Comparison of ENCODE assay signal across 18 cellular contexts in genomic region chr21:36873511-36873910, GRCh38.
"Had no signal": no experiment of that assay in that cellular context is flagged by ENCODE, and none has a peak within 500 bp of the region (broad histone marks: within the 10 kb centered on the region; RNA-seq: fewer than 3 reads in every experiment).

No MANE protein-coding gene starts in this region.

- H3K36me3 ChIP-seq: left ventricle myocardium inferior, lower lobe of right lung, pancreas, upper lobe of right lung, vagina had no signal

- DNase-seq: cortex of kidney; dorsolateral prefrontal cortex; effector CD8-positive, alpha-beta T cell; glutamatergic neuron; left cardiac atrium; left ventricle myocardium inferior; lower lobe of right lung; nucleus accumbens; pancreas; right cardiac atrium; stimulated activated CD4-positive, alpha-beta T cell treated with anti-CD3 and anti-CD28 coated beads, Interleukin-4, amount 100 ng/mL, for 1 hour; stimulated activated CD8-positive, alpha-beta memory T cell treated with anti-CD3 and anti-CD28 coated beads, Interleukin-4, amount 100 ng/mL, for 48 hours; tibial artery; upper lobe of right lung had no signal

- H3K4me2 ChIP-seq: neural progenitor cell had no signal

- H3K4me1 ChIP-seq: left ventricle myocardium inferior, lower lobe of right lung, pancreas, tibial artery, upper lobe of right lung, vagina had no signal

- H3K9me3 ChIP-seq: pancreas, tibial artery, upper lobe of right lung, vagina had no signal

- H3K27ac ChIP-seq: dorsolateral prefrontal cortex, left ventricle myocardium inferior, lower lobe of right lung, neural progenitor cell, pancreas, tibial artery, upper lobe of right lung, vagina had no signal

- H3K4me3 ChIP-seq: dorsolateral prefrontal cortex, left ventricle myocardium inferior, lower lobe of right lung, neural progenitor cell, pancreas, tibial artery, upper lobe of right lung, vagina had no signal

- H2AFZ ChIP-seq: neural progenitor cell had no signal

- ATAC-seq: left cardiac atrium; lower lobe of right lung; natural killer cell treated with Interleukin-12 subunit alpha and Interleukin-12 subunit beta and Interleukin-15 and Interleukin-18, amount 100 ng/mL, for 72 hours; pancreas; right cardiac atrium; stimulated activated effector memory CD8-positive, alpha-beta T cell treated with anti-CD3 and anti-CD28 coated beads, Interleukin-12 subunit alpha, Interleukin-12 subunit beta, amount 100 ng/mL, for 72 hours; upper lobe of right lung had no signal

- H3K27me3 ChIP-seq: dorsolateral prefrontal cortex, neural progenitor cell, pancreas, tibial artery, upper lobe of right lung, vagina had no signal
